In genomic region chr7:74275401-74275881, GRCh38 we compare ENCODE assay signal across 8 cellular contexts. TPM values are rescaled to one million over a fixed set of nuclear protein-coding genes. Genes with fewer than 3 reads are reported as not detected.
A peak's percentile ranks its signal among the peaks of the same experiment; 100 is the strongest.
DNase-seq lines count a peak whose midpoint lies in the region; ATAC-seq, FAIRE-seq and TF ChIP-seq lines count a peak whose summit lies in the region.
"Had no signal": no experiment of that assay in that cellular context is flagged by ENCODE, and none has a peak within 500 bp of the region (broad histone marks: within the 10 kb centered on the region; RNA-seq: fewer than 3 reads in every experiment).

No MANE protein-coding gene starts in this region.

- H3K27ac Mint-ChIP-seq in neural crest cell (ENCODE audit: unreplicated experiment): no peak overlapping the region

- no peak for ATAC-seq in GM21360 (IDR thresholded peaks at IDR 0.05; ENCODE audit: unreplicated experiment)

- H3K4me3 ChIP-seq in Loucy (ENCODE audit: low read length, poor library complexity, severe bottlenecking) (no peak overlapping the region), H1 (ENCODE audit: extremely low read depth in 1 of 4, insufficient read depth in 2 of 4, low read depth in 3 of 4, low read length in 4 of 4) (no peak overlapping the region)

- H3K36me3 Mint-ChIP-seq in neural crest cell (ENCODE audit: low read depth): no peaks in the 10 kb centered on the region

- no peaks in the 10 kb centered on the region for H3K9me2 ChIP-seq in Loucy (replicated peaks; ENCODE audit: low read depth, low read length)

- no peak overlapping the region; the same call in 1 of the 2 replicates for H2BK20ac ChIP-seq in H1 (ENCODE audit: low read length)

- H3K4me1 Mint-ChIP-seq in neural crest cell: peaks cover 25% of the 10 kb centered on the region

- CTCF ChIA-PET in H1 (lab: Charles Lee; ENCODE audit: partially characterized antibody): interaction anchor here (0.5 to 3.1 kb wide), 43 partner anchors 9 to 775 kb away, joined by 3 to 75 read pairs (median 4); partner anchors contain the start of gene CLIP2

- H3K9me3 ChIP-seq in Loucy (ENCODE audit: insufficient read depth, low read depth, low read length) (no peaks in the 10 kb centered on the region), H1 (ENCODE audit: insufficient read depth in 2 of 2, low read depth in 1 of 2, low read length in 1 of 2) (no peaks in the 10 kb centered on the region)

- H3K4me2 ChIP-seq in Loucy (ENCODE audit: low read depth, low read length, poor library complexity, severe bottlenecking): no peak overlapping the region
- no peak overlapping the region for H3K4me2 ChIP-seq in H1 (ENCODE audit: insufficient read depth in 1 of 2, low read depth in 2 of 2, low read length in 2 of 2)

- H3K27me3 Mint-ChIP-seq in neural crest cell (ENCODE audit: low read depth): no peaks in the 10 kb centered on the region

- no peak for TF ChIP-seq EP300 in H1 (IDR thresholded peaks at IDR 0.05; ENCODE audit: borderline replicate concordance in 1 of 2, low read depth in 2 of 2, low read length in 2 of 2)

- H3K79me1 ChIP-seq in H1 (ENCODE audit: low read depth, low read length): no peaks in the 10 kb centered on the region

- H2AFZ ChIP-seq in Loucy (ENCODE audit: low read length) (peak overlapping the region; percentile 34; the same call in 1 of the 2 replicates), H1 (ENCODE audit: low read length) (no peak overlapping the region)

- H2AK5ac ChIP-seq in H1 (ENCODE audit: low read depth, low read length): no peak overlapping the region

- no peaks in the 10 kb centered on the region for H4K20me1 ChIP-seq in Loucy (ENCODE audit: insufficient read depth, low read length, poor library complexity, severe bottlenecking)
- H4K20me1 ChIP-seq in H1 (replicated peaks in 1 of 2; ENCODE audit: control insufficient read depth in 1 of 2, insufficient read depth in 2 of 2, low read length in 2 of 2): no peaks in the 10 kb centered on the region

- H3K18ac ChIP-seq in H1 (ENCODE audit: extremely low read depth, low read length): 0 out of 2 replicates have a peak overlapping the region, but pooled peaks have one; percentile 25

- H3K79me2 ChIP-seq in Loucy (ENCODE audit: insufficient read depth, low read length) (no peaks in the 10 kb centered on the region), H1 (ENCODE audit: control insufficient read depth in 1 of 2, insufficient read depth in 2 of 2, low read length in 2 of 2) (no peaks in the 10 kb centered on the region)

- no peak overlapping the region for H3K14ac ChIP-seq in H1 (ENCODE audit: insufficient read length)

- H3K4me1 ChIP-seq in Loucy (ENCODE audit: insufficient read depth, low read length, poor library complexity, severe bottlenecking) (peaks cover 28% of the 10 kb centered on the region), H1 (replicated peaks in 1 of 4; ENCODE audit: control insufficient read depth in 3 of 4, insufficient read depth in 4 of 4, low read length in 3 of 4) (peaks cover 4 to 19% (median 13%) of the 10 kb centered on the region in 4 experiments)

- H2BK120ac ChIP-seq in H1 (replicated peaks; ENCODE audit: low read depth, low read length): no peak overlapping the region

- no peak overlapping the region for H3K4me3 Mint-ChIP-seq in neural crest cell

- H3K36me3 ChIP-seq in Loucy (ENCODE audit: insufficient read depth, low read length) (no peaks in the 10 kb centered on the region), H1 (ENCODE audit: control insufficient read depth in 2 of 4, insufficient read depth in 4 of 4, low read length in 3 of 4) (no peaks in the 10 kb centered on the region)

- peak overlapping the region; percentile 77; the same call in 1 of the 2 replicates for H2BK12ac ChIP-seq in H1 (ENCODE audit: low read depth, low read length)

- DNase-seq in GM10266 (ENCODE audit: extremely low spot score): no peak
- peak in 1 of 2 experiments; percentile 78 for DNase-seq in H1 (ENCODE audit: low read depth in 1 of 2, low spot score in 2 of 2)
- DNase-seq in neural crest cell (ENCODE audit: low read depth, low spot score): no peak
- DNase-seq in activated CD8-positive, alpha-beta memory T cell treated with anti-CD3 and anti-CD28 coated beads, Interleukin-2, amount 50 U/mL, for 4 hours: no peak
- no peak for DNase-seq in GOT3 (lab: John Stamatoyannopoulos, UW)
- DNase-seq: NCI-H2227 treated with DMSO at 0.1 percent for 48 hours had no signal

- H3K56ac ChIP-seq in H1 (replicated peaks; ENCODE audit: insufficient read length, low read depth, low read length): no peak overlapping the region

- TF ChIP-seq CTCF in GM10266 (IDR thresholded peaks at IDR 0.05; ENCODE audit: control insufficient read depth, insufficient read depth, low read depth, missing control alignments) (peak; percentile 76), Loucy (conservative IDR thresholded peaks at IDR 0.05; ENCODE audit: low read length) (peak; percentile 73), H1 (IDR thresholded peaks at IDR 0.05; ENCODE audit: control extremely low read depth in 1 of 3, insufficient read depth in 1 of 3, low read depth in 1 of 3, low read length in 3 of 3) (peak; percentile 79 to 98 (median 90)), neural crest cell (conservative IDR thresholded peaks at IDR 0.05) (peak; percentile 57)

- H3F3A ChIP-seq in Loucy (ENCODE audit: low read depth): peaks cover 2% of the 10 kb centered on the region; the same call in 1 of the 2 replicates

- no peak overlapping the region for H3K4ac ChIP-seq in H1 (replicated peaks; ENCODE audit: insufficient read length, low read depth, low read length)

- no peak overlapping the region for H3K23ac ChIP-seq in H1 (ENCODE audit: insufficient read length)

- POLR2A ChIA-PET in H1 (lab: Charles Lee; ENCODE audit: partially characterized antibody): interaction anchor here (0.7 to 2.7 kb wide), 6 partner anchors 8 to 93 kb away, joined by 3 to 21 read pairs (median 4); partner anchors contain the start of gene CLIP2

- H4K8ac ChIP-seq in H1 (ENCODE audit: extremely low read depth, insufficient read depth, low read length): no peak overlapping the region

- H4K91ac ChIP-seq in H1 (replicated peaks; ENCODE audit: insufficient read length, low read length): no peak overlapping the region

- no peaks in the 10 kb centered on the region for H3K27me3 ChIP-seq in Loucy (ENCODE audit: insufficient read depth, low read length, poor library complexity, severe bottlenecking)
- H3K27me3 ChIP-seq in H1 (replicated peaks in 1 of 4; ENCODE audit: control insufficient read depth in 3 of 4, extremely low read depth in 1 of 4, insufficient read depth in 3 of 4, low read length in 3 of 4): no peaks in the 10 kb centered on the region; a peak in 1 of 7 replicates

- H2BK5ac ChIP-seq in H1 (ENCODE audit: low read depth, low read length): peak overlapping the region; percentile 61; the same call in 1 of the 2 replicates

- no peaks in the 10 kb centered on the region for H3K9me3 Mint-ChIP-seq in neural crest cell

- H3K9ac ChIP-seq in Loucy (ENCODE audit: low read depth, low read length, poor library complexity, severe bottlenecking): no peak overlapping the region
- no peak overlapping the region for H3K9ac ChIP-seq in H1 (replicated peaks in 1 of 4; ENCODE audit: extremely low read depth in 1 of 4, low read depth in 3 of 4, low read length in 3 of 4)

- no peak for FAIRE-seq in H1 (lab: Jason Lieb, UNC)

- no peak overlapping the region for H4K5ac ChIP-seq in H1 (ENCODE audit: insufficient read length, low read depth, low read length)

- H3K23me2 ChIP-seq in H1 (ENCODE audit: low read depth, low read length): peaks cover 2% of the 10 kb centered on the region; the same call in 1 of the 2 replicates

- H2BK15ac ChIP-seq in H1 (ENCODE audit: low read length): peak overlapping the region; percentile 65; the same call in 1 of the 2 replicates

- 60% methylated on average over 6 of the region's 6 CpGs; no CpG with 5 or more reads in 1 of the 2 experiments for WGBS in H1 (ENCODE audit: extremely low coverage in 1 of 2, insufficient coverage in 1 of 2, insufficient read length in 1 of 2, insufficient replicate concordance in 2 of 2, low coverage in 1 of 2, low lambda C conversion rate in 2 of 2, missing lambda C conversion rate in 1 of 2), 2 experiments

- no peak overlapping the region for H3K27ac ChIP-seq in H1 (ENCODE audit: low read depth, low read length)

- TF ChIP-seq RAD21 in H1 (IDR thresholded peaks at IDR 0.05 in 1 of 2, conservative IDR thresholded peaks at IDR 0.05 in 1 of 2; ENCODE audit: low read depth in 2 of 2, low read length in 2 of 2): peak; percentile 67 to 79

- TF ChIP-seq POLR2A in H1 (IDR thresholded peaks at IDR 0.05; ENCODE audit: control extremely low read depth in 1 of 2, low read depth in 2 of 2, low read length in 2 of 2): no peak

TF ChIP-seq in H1, 55 proteins besides CTCF, POLR2A, EP300 and RAD21 (continues in another document):
- TF ChIP-seq MAX (IDR thresholded peaks at IDR 0.05) (peak; percentile 81), RBBP5 (IDR thresholded peaks at IDR 0.05; ENCODE audit: borderline replicate concordance, low read depth, low read length) (no peak), SP1 (IDR thresholded peaks at IDR 0.05; ENCODE audit: low read depth, low read length) (no peak), KDM1A (IDR thresholded peaks at IDR 0.05; ENCODE audit: borderline replicate concordance, low read length) (no peak)

RNA-seq across cellular contexts. Expression of gene CLIP2, which starts 13.8 kb away (rescaled TPM):
- total RNA-seq in H1 (2021; fragmentation: NEBNext Ultra II Directional; extraction: Animal tissue kit (Norgen Biotek cat#: 25700)): 39.8 and 41.5 TPM in 2 replicates
- polyA plus RNA-seq in H1 (2011; rRNA removed): 8.3 and 13.3 TPM in 2 replicates
- 11.5 TPM for polyA plus RNA-seq in H1 (2011; cell fraction: cytosol; rRNA removed)
- polyA plus RNA-seq in H1 (2011; cell fraction: nucleus; rRNA removed): 16.9 TPM
- polyA plus RNA-seq in H1 (2012, experiment 1 of 2): 20.3 to 37.3 TPM (median 30.6 TPM) in 4 replicates
- polyA plus RNA-seq in H1 (2012, experiment 2 of 2): 19.9 TPM
- polyA plus RNA-seq in H1 (2013, experiment 1 of 2): 21.5 TPM
- polyA plus RNA-seq in H1 (2013, experiment 2 of 2): 22.1 TPM
- 12.5 and 16.1 TPM in 2 replicates for polyA minus RNA-seq in H1 (2011; rRNA and poly(A)+ RNA removed)
- 21.2 TPM for polyA minus RNA-seq in H1 (2011; cell fraction: cytosol; rRNA and poly(A)+ RNA removed)
- polyA minus RNA-seq in H1 (2011; cell fraction: nucleus; rRNA and poly(A)+ RNA removed): 16.3 TPM
- 24.0 and 26.5 TPM in 2 replicates for total RNA-seq in neural crest cell

RNA-seq across cellular contexts. Expression of gene RFC2, which starts 21.2 kb away (rescaled TPM):
- 85.4 and 90.5 TPM in 2 replicates for total RNA-seq in H1 (2021; fragmentation: NEBNext Ultra II Directional; extraction: Animal tissue kit (Norgen Biotek cat#: 25700))
- 40.8 and 52.9 TPM in 2 replicates for polyA plus RNA-seq in H1 (2011; rRNA removed)
- polyA plus RNA-seq in H1 (2011; cell fraction: cytosol; rRNA removed): 67.0 TPM
- polyA plus RNA-seq in H1 (2011; cell fraction: nucleus; rRNA removed): 43.8 TPM
- 77.2 to 107 TPM (median 93.2 TPM) in 4 replicates for polyA plus RNA-seq in H1 (2012, experiment 1 of 2)
- polyA plus RNA-seq in H1 (2012, experiment 2 of 2): 90.7 TPM
- polyA plus RNA-seq in H1 (2013, experiment 1 of 2): 49.5 TPM
- 51.4 TPM for polyA plus RNA-seq in H1 (2013, experiment 2 of 2)
- polyA minus RNA-seq in H1 (2011; rRNA and poly(A)+ RNA removed): 98.1 and 103 TPM in 2 replicates
- 54.5 TPM for polyA minus RNA-seq in H1 (2011; cell fraction: cytosol; rRNA and poly(A)+ RNA removed)
- polyA minus RNA-seq in H1 (2011; cell fraction: nucleus; rRNA and poly(A)+ RNA removed): 37.1 TPM
- total RNA-seq in neural crest cell: 77.0 and 80.4 TPM in 2 replicates
